In the genomic region with DNA sequence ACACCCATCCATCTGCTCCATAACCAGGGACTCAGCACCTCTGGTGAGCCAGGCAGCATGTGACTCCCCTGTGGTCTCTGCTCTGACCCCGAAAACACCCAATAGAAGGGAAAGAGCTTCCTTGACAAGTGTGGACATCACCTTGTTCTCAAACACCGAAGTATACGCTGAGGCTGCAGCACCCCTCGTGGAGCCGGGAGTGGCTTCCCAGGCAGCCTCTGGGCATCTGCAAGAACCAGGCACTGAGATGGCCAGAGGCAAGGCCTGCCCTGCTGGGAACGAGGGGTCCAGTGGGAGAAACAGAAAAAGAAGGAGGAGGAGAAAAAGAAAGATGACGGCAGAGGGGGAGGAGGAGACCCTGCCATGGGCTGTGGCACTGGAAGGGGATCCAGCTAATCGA, we compare ENCODE assay signal across 33 cellular contexts. TPM values are rescaled to one million over a fixed set of nuclear protein-coding genes. Genes with fewer than 3 reads are reported as not detected.
"Had no signal": no experiment of that assay in that cellular context is flagged by ENCODE, and none has a peak within 500 bp of the region (broad histone marks: within the 10 kb centered on the region; RNA-seq: fewer than 3 reads in every experiment).

No MANE protein-coding gene starts in this region.

- H3K4me3 ChIP-seq: coronary artery, dorsolateral prefrontal cortex had no signal

- H3K9me3 Mint-ChIP-seq: activated B cell treated with CpG ODN at 0.5 μM for 24 hours; activated CD8-positive, alpha-beta T cell treated with anti-CD3 and anti-CD28 coated beads for 36 hours; activated naive CD4-positive, alpha-beta T cell treated with anti-CD3 and anti-CD28 coated beads for 36 hours; activated T-cell treated with anti-CD3 and anti-CD28 coated beads, Interleukin-2, amount 50 U/mL, for 4 hours; activated T-helper 17 cell treated with anti-CD3 and anti-CD28 coated beads, Interleukin-2, amount 50 U/mL, for 72 hours; central memory CD8-positive, alpha-beta T cell; dendritic cell treated with granulocyte-macrophage colony-stimulating factor and Interleukin-4, amounts not matched to agents 40 ng/mL and 50 ng/mL, for 4 days; endodermal cell; T-cell; T-helper 2 cell treated with Interferon-gamma antibody and Interleukin-4, amounts not matched to agents 5 μg/mL and 100 μg/mL, for 36 hours had no signal

- H3K27ac ChIP-seq: brain microvascular endothelial cell, coronary artery, dorsolateral prefrontal cortex, WERI-Rb-1 had no signal

- H3K4me1 Mint-ChIP-seq: central memory CD8-positive, alpha-beta T cell; T-cell had no signal

- ATAC-seq: activated CD4-positive, CD25-positive, alpha-beta regulatory T cell treated with anti-CD3 and anti-CD28 coated beads, Interleukin-2, amount 50 U/mL, for 24 hours; activated CD8-positive, alpha-beta T cell treated with anti-CD3 and anti-CD28 coated beads for 36 hours; activated T-cell treated with anti-CD3 and anti-CD28 coated beads, Interleukin-2, amount 50 U/mL, for 4 hours; activated T-helper 17 cell treated with anti-CD3 and anti-CD28 coated beads, Interleukin-2, amount 50 U/mL, for 72 hours; esophagus mucosa; T-cell; T-helper 17 cell had no signal

- FAIRE-seq: astrocyte, bronchial epithelial cell, frontal cortex had no signal

- H3K36me3 Mint-ChIP-seq: activated naive CD8-positive, alpha-beta T cell; T-cell had no signal

- H3K4me3 Mint-ChIP-seq: activated B cell treated with CpG ODN at 0.5 μM for 24 hours; activated CD8-positive, alpha-beta T cell treated with anti-CD3 and anti-CD28 coated beads for 36 hours; activated naive CD4-positive, alpha-beta T cell treated with anti-CD3 and anti-CD28 coated beads for 36 hours; activated naive CD8-positive, alpha-beta T cell; activated T-cell treated with anti-CD3 and anti-CD28 coated beads, Interleukin-2, amount 50 U/mL, for 4 hours; activated T-helper 17 cell treated with anti-CD3 and anti-CD28 coated beads, Interleukin-2, amount 50 U/mL, for 72 hours; central memory CD8-positive, alpha-beta T cell; dendritic cell treated with granulocyte-macrophage colony-stimulating factor and Interleukin-4, amounts not matched to agents 40 ng/mL and 50 ng/mL, for 4 days; endodermal cell; T-cell; T-helper 17 cell; T-helper 2 cell treated with Interferon-gamma antibody and Interleukin-4, amounts not matched to agents 5 μg/mL and 100 μg/mL, for 36 hours had no signal

- H3K36me3 ChIP-seq: brain microvascular endothelial cell, WERI-Rb-1 had no signal

- H3K27ac Mint-ChIP-seq: activated B cell treated with CpG ODN at 0.5 μM for 24 hours; activated CD8-positive, alpha-beta T cell treated with anti-CD3 and anti-CD28 coated beads for 36 hours; activated naive CD4-positive, alpha-beta T cell treated with anti-CD3 and anti-CD28 coated beads for 36 hours; activated naive CD8-positive, alpha-beta T cell; activated T-helper 17 cell treated with anti-CD3 and anti-CD28 coated beads, Interleukin-2, amount 50 U/mL, for 72 hours; dendritic cell treated with granulocyte-macrophage colony-stimulating factor and Interleukin-4, amounts not matched to agents 40 ng/mL and 50 ng/mL, for 4 days; endodermal cell; T-cell; T-helper 17 cell; T-helper 2 cell treated with Interferon-gamma antibody and Interleukin-4, amounts not matched to agents 5 μg/mL and 100 μg/mL, for 36 hours had no signal

- H3K27me3 ChIP-seq: brain microvascular endothelial cell, dorsolateral prefrontal cortex had no signal

- DNase-seq: activated B cell treated with CpG ODN at 0.5 μM for 24 hours; activated CD4-positive, alpha-beta T cell treated with anti-CD3 and anti-CD28 coated beads for 48 hours; activated CD4-positive, alpha-beta T cell treated with anti-CD3 and anti-CD28 coated beads, Interleukin-2, amount 50 U/mL, for 1 hour; activated CD4-positive, alpha-beta T cell treated with anti-CD3 and anti-CD28 coated beads, Interleukin-2, amount 50 U/mL, for 48 hours; activated CD8-positive, alpha-beta memory T cell treated with anti-CD3 and anti-CD28 coated beads for 24 hours; activated CD8-positive, alpha-beta T cell treated with anti-CD3 and anti-CD28 coated beads for 36 hours; activated effector memory CD4-positive, alpha-beta T cell treated with Interleukin-2 at 50 U/mL for 16 hours; activated naive CD4-positive, alpha-beta T cell treated with anti-CD3 and anti-CD28 coated beads for 36 hours; activated T-cell treated with anti-CD3 and anti-CD28 coated beads, Interleukin-2, amount 50 U/mL, for 4 hours; amniotic stem cell; anterior cingulate cortex; brain microvascular endothelial cell; effector memory CD4-positive, alpha-beta T cell; endodermal cell; foreskin fibroblast; glutamatergic neuron; SW 1271; T-cell; T-helper 17 cell; T1000; WERI-Rb-1 had no signal

RNA-seq across cellular contexts. Expression of gene AJAP1, which starts 18.2 kb away (rescaled TPM):
- total RNA-seq: activated B cell treated with CpG ODN at 0.5 μM for 24 hours; activated T-helper 17 cell treated with anti-CD3 and anti-CD28 coated beads, Interleukin-2, amount 50 U/mL, for 72 hours; T-helper 17 cell had no signal
